1 cellular context compared by ENCODE assay signal in genomic region chr19:12052057-12052570, GRCh38.
TF ChIP-seq lines count a peak whose summit lies in the region.

No MANE protein-coding gene starts in this region.

TF ChIP-seq in H1, 55 proteins besides CTCF, POLR2A, EP300 and RAD21:
- TF ChIP-seq MAX (IDR thresholded peaks at IDR 0.05): no peak
- TF ChIP-seq CEBPB (IDR thresholded peaks at IDR 0.05; ENCODE audit: low read depth, low read length): no peak
- TF ChIP-seq YY1 (IDR thresholded peaks at IDR 0.05; ENCODE audit: low read depth, low read length): 0 out of 2 replicates have a peak, but pooled peaks have one; percentile 4
- TF ChIP-seq ASH2L (IDR thresholded peaks at IDR 0.05; ENCODE audit: low read length): no peak
- peak; percentile 53 for TF ChIP-seq SAP30 (IDR thresholded peaks at IDR 0.05; ENCODE audit: insufficient read depth, insufficient replicate concordance, low read length)
